ENCODE assay signal across 8 cellular contexts in the genomic region with DNA sequence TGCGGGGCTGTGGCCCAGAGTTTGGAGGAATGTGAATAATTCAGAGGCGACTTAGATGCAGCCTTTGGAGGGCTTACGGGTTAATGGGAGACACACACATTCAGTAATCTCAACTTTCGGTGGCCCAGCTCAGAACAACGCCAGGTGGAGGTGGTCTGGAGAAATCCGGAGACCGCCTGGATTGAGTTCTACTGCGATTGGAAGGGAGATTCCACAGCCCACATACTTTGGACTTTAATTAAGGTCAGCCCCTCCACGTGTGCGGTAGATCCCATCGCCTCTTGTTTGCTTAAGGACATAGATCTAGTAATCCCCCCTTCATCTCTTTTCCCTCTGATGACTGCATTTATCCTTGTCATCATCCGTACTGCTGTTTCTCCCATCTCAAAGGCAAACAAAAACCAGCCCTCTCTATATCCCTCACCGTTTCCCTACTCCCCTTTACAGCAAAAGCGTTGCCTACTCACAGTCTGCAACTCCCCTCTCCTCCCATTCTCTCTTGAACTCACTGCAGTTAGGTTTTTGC. TPM values are rescaled to one million over a fixed set of nuclear protein-coding genes. Genes with fewer than 3 reads are reported as not detected.
DNase-seq lines count a peak whose midpoint lies in the region; ATAC-seq and TF ChIP-seq lines count a peak whose summit lies in the region.

No MANE protein-coding gene starts in this region.

- peaks cover 6% of the 10 kb centered on the region for H3K4me1 ChIP-seq in ectodermal cell (ENCODE audit: control insufficient read depth, insufficient read depth, low read length)

- ATAC-seq in natural killer cell (no peak), HG03439 (IDR thresholded peaks at IDR 0.05; ENCODE audit: unreplicated experiment) (no peak), HG03159 (IDR thresholded peaks at IDR 0.05; ENCODE audit: unreplicated experiment) (no peak)

- H3K27ac ChIP-seq in ectodermal cell (ENCODE audit: insufficient read depth, low read depth, low read length, poor library complexity, severe bottlenecking) = peak overlapping the region; percentile 99

- peaks cover 32% of the 10 kb centered on the region for H3K4me1 Mint-ChIP-seq in activated T-cell treated with anti-CD3 and anti-CD28 coated beads, Interleukin-2, amount 50 U/mL, for 24 hours (ENCODE audit: low read depth)
- H3K4me1 Mint-ChIP-seq in natural killer cell = peaks cover 21 to 22% of the 10 kb centered on the region in 2 donors

- H3K27me3 ChIP-seq in ectodermal cell (ENCODE audit: control insufficient read depth, insufficient read depth, low read length, poor library complexity, severe bottlenecking) = no peaks in the 10 kb centered on the region

- WGBS in ectodermal cell, 2 experiments = 0 to 1% methylated on average over 14 of the region's 14 CpGs

- DNase-seq in activated T-cell treated with anti-CD3 and anti-CD28 coated beads, Interleukin-2, amount 50 U/mL, for 24 hours = no peak
- no peak for DNase-seq in activated T-cell treated with anti-CD3 and anti-CD28 coated beads, Interleukin-2, amount 50 U/mL, for 48 hours
- DNase-seq in NCI-H82 treated with DMSO at 0.1 percent for 48 hours (lab: John Stamatoyannopoulos, UW; ENCODE audit: unreplicated experiment) = peak; percentile 71
- no peak for DNase-seq in natural killer cell
- no peak for DNase-seq in stimulated activated CD4-positive, alpha-beta T cell treated with anti-CD3 and anti-CD28 coated beads, Interleukin-2, amount 100 ng/mL, for 48 hours

- H3K36me3 ChIP-seq in ectodermal cell (ENCODE audit: control insufficient read depth, insufficient read depth, low read length) = peaks cover 5% of the 10 kb centered on the region

- H3K4me3 ChIP-seq in ectodermal cell (ENCODE audit: insufficient read depth, low read depth, low read length) = peak overlapping the region; percentile 82

- TF ChIP-seq CTCF in natural killer cell (IDR thresholded peaks at IDR 0.05) = no peak

- peak overlapping the region; percentile 98 for H3K4me3 Mint-ChIP-seq in activated T-cell treated with anti-CD3 and anti-CD28 coated beads, Interleukin-2, amount 50 U/mL, for 24 hours
- peak overlapping the region; percentile 100 for H3K4me3 Mint-ChIP-seq in natural killer cell

- H3K9me3 Mint-ChIP-seq in activated T-cell treated with anti-CD3 and anti-CD28 coated beads, Interleukin-2, amount 50 U/mL, for 24 hours = no peaks in the 10 kb centered on the region
- no peaks in the 10 kb centered on the region for H3K9me3 Mint-ChIP-seq in natural killer cell

- peaks cover 18% of the 10 kb centered on the region for H3K36me3 Mint-ChIP-seq in activated T-cell treated with anti-CD3 and anti-CD28 coated beads, Interleukin-2, amount 50 U/mL, for 24 hours (ENCODE audit: low read depth)
- H3K36me3 Mint-ChIP-seq in natural killer cell = no peaks in the 10 kb centered on the region

- intact Hi-C loops in natural killer cell (cut with micrococcal nuclease) = loop anchor here (2.0 to 5.0 kb wide), 2 partner anchors 43 to 60 kb away; no protein-coding TSS in a partner anchor

- no peaks in the 10 kb centered on the region for H3K27me3 Mint-ChIP-seq in activated T-cell treated with anti-CD3 and anti-CD28 coated beads, Interleukin-2, amount 50 U/mL, for 24 hours
- H3K27me3 Mint-ChIP-seq in natural killer cell (ENCODE audit: low read depth in 2 of 2) = peaks cover 0 to 10% of the 10 kb centered on the region in 2 donors

- H3K27ac Mint-ChIP-seq in activated T-cell treated with anti-CD3 and anti-CD28 coated beads, Interleukin-2, amount 50 U/mL, for 24 hours = peak overlapping the region; percentile 99
- peak overlapping the region; percentile 97 to 98 for H3K27ac Mint-ChIP-seq in natural killer cell

- H3K9me3 ChIP-seq in ectodermal cell (ENCODE audit: control insufficient read depth, low read length) = no peaks in the 10 kb centered on the region

RNA-seq across cellular contexts. Expression of gene BSDC1, which starts 0.7 kb away (rescaled TPM):
- 52.0 TPM for polyA plus RNA-seq in ectodermal cell (2013, experiment 1 of 4)
- polyA plus RNA-seq in ectodermal cell (2013, experiment 2 of 4) = 53.2 TPM
- 35.4 TPM for polyA plus RNA-seq in ectodermal cell (2013, experiment 3 of 4)
- 42.7 TPM for polyA plus RNA-seq in ectodermal cell (2013, experiment 4 of 4)
- total RNA-seq in natural killer cell = 100 to 1,000 TPM; 150 to 203 (median 174) TPM

RNA-seq across cellular contexts. Expression of gene TSSK3, which starts 32.6 kb away (rescaled TPM):
- polyA plus RNA-seq in ectodermal cell (2013, experiment 1 of 4) = 3.6 TPM
- polyA plus RNA-seq in ectodermal cell (2013, experiment 2 of 4) = 0.94 TPM
- polyA plus RNA-seq in ectodermal cell (2013, experiment 3 of 4) = 1.2 TPM
- polyA plus RNA-seq in ectodermal cell (2013, experiment 4 of 4) = 2.1 TPM
- 1 to 10 TPM; 1.2 to 3.7 (median 1.4) TPM for total RNA-seq in natural killer cell

RNA-seq across cellular contexts. Expression of gene FAM229A, which starts 32.7 kb away (rescaled TPM):
- polyA plus RNA-seq in ectodermal cell (2013, experiment 1 of 4) = 9.1 TPM
- polyA plus RNA-seq in ectodermal cell (2013, experiment 2 of 4) = 8.7 TPM
- 10.7 TPM for polyA plus RNA-seq in ectodermal cell (2013, experiment 3 of 4)
- 10.1 TPM for polyA plus RNA-seq in ectodermal cell (2013, experiment 4 of 4)
- 10 to 100 TPM; 18.3 to 23.5 (median 21.0) TPM for total RNA-seq in natural killer cell

RNA-seq across cellular contexts. Expression of gene MARCKSL1, which starts 58.9 kb away (rescaled TPM):
- polyA plus RNA-seq in ectodermal cell (2013, experiment 1 of 4) = 893 TPM
- polyA plus RNA-seq in ectodermal cell (2013, experiment 2 of 4) = 819 TPM
- 643 TPM for polyA plus RNA-seq in ectodermal cell (2013, experiment 3 of 4)
- polyA plus RNA-seq in ectodermal cell (2013, experiment 4 of 4) = 739 TPM
- total RNA-seq in natural killer cell = 10 to 100 TPM; 21.7 to 26.1 (median 21.8) TPM
